In the genomic region with DNA sequence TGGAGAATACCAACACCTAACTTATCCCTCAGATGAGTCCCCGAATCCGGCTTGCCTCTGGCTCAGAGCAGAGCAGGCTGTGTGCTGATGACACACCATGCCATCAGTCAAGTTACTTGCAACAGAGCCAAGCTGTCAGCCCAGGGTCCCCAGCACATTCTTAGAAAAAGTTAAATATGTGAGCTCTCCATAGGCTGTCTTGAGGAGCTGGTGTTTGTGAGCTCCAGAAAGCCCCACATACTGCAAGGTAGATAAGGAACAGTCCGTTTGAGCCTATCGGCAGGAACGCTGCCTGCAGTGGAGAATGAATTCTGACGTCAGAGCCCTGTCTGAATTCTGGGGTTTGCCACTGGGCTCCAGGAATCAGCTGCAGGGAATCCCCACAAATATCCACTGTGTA, we compare ENCODE assay signal across 1 cellular context.
TF ChIP-seq lines count a peak whose summit lies in the region.

No MANE protein-coding gene starts in this region.

TF ChIP-seq in K562, 482 proteins besides CTCF, POLR2A, EP300 and RAD21 (continued from another document and continues in another):
- TF ChIP-seq, protein P1, sequence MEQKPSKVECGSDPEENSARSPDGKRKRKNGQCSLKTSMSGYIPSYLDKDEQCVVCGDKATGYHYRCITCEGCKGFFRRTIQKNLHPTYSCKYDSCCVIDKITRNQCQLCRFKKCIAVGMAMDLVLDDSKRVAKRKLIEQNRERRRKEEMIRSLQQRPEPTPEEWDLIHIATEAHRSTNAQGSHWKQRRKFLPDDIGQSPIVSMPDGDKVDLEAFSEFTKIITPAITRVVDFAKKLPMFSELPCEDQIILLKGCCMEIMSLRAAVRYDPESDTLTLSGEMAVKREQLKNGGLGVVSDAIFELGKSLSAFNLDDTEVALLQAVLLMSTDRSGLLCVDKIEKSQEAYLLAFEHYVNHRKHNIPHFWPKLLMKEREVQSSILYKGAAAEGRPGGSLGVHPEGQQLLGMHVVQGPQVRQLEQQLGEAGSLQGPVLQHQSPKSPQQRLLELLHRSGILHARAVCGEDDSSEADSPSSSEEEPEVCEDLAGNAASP (IDR thresholded peaks at IDR 0.05), result no peak
- TF ChIP-seq JUN (IDR thresholded peaks at IDR 0.05; ENCODE audit: borderline replicate concordance, low read depth, low read length), result 0 out of 2 replicates have a peak, but pooled peaks have one; percentile 44
- TF ChIP-seq JUN (CRISPR knock-in tag; IDR thresholded peaks at IDR 0.05; ENCODE audit: borderline replicate concordance), result 0 out of 2 replicates have a peak, but pooled peaks have one; percentile 46
- TF ChIP-seq ARHGAP35 (IDR thresholded peaks at IDR 0.05; ENCODE audit: partially characterized antibody), result no peak
- no peak for TF ChIP-seq MEF2D (tag; conservative IDR thresholded peaks at IDR 0.05; ENCODE audit: low read depth)
- TF ChIP-seq TBL1XR1 (IDR thresholded peaks at IDR 0.05; ENCODE audit: low read length in 2 of 2), result peak in 1 of 2 experiments; percentile 36; a peak in 1 of 4 replicates
- no peak for TF ChIP-seq MTA1 (IDR thresholded peaks at IDR 0.05; ENCODE audit: borderline replicate concordance)
- TF ChIP-seq CXXC5 (CRISPR knock-in tag; IDR thresholded peaks at IDR 0.05), result peak; percentile 39; the same call in 1 of the 2 replicates
- no peak for TF ChIP-seq KAT2B (IDR thresholded peaks at IDR 0.05; ENCODE audit: low read depth, low read length)
- TF ChIP-seq MCM3 (IDR thresholded peaks at IDR 0.05), result no peak
- TF ChIP-seq KAT7 (CRISPR knock-in tag; IDR thresholded peaks at IDR 0.05; ENCODE audit: borderline replicate concordance), result no peak
- no peak for TF ChIP-seq POLR3A (IDR thresholded peaks at IDR 0.05; ENCODE audit: borderline replicate concordance, extremely low read depth, insufficient read depth, insufficient read length)
- TF ChIP-seq CTBP1 (IDR thresholded peaks at IDR 0.05; ENCODE audit: borderline replicate concordance), result peak; percentile 43; the same call in 1 of the 2 replicates
- TF ChIP-seq ZNF695 (CRISPR knock-in tag; IDR thresholded peaks at IDR 0.05), result no peak
- TF ChIP-seq, protein P2, sequence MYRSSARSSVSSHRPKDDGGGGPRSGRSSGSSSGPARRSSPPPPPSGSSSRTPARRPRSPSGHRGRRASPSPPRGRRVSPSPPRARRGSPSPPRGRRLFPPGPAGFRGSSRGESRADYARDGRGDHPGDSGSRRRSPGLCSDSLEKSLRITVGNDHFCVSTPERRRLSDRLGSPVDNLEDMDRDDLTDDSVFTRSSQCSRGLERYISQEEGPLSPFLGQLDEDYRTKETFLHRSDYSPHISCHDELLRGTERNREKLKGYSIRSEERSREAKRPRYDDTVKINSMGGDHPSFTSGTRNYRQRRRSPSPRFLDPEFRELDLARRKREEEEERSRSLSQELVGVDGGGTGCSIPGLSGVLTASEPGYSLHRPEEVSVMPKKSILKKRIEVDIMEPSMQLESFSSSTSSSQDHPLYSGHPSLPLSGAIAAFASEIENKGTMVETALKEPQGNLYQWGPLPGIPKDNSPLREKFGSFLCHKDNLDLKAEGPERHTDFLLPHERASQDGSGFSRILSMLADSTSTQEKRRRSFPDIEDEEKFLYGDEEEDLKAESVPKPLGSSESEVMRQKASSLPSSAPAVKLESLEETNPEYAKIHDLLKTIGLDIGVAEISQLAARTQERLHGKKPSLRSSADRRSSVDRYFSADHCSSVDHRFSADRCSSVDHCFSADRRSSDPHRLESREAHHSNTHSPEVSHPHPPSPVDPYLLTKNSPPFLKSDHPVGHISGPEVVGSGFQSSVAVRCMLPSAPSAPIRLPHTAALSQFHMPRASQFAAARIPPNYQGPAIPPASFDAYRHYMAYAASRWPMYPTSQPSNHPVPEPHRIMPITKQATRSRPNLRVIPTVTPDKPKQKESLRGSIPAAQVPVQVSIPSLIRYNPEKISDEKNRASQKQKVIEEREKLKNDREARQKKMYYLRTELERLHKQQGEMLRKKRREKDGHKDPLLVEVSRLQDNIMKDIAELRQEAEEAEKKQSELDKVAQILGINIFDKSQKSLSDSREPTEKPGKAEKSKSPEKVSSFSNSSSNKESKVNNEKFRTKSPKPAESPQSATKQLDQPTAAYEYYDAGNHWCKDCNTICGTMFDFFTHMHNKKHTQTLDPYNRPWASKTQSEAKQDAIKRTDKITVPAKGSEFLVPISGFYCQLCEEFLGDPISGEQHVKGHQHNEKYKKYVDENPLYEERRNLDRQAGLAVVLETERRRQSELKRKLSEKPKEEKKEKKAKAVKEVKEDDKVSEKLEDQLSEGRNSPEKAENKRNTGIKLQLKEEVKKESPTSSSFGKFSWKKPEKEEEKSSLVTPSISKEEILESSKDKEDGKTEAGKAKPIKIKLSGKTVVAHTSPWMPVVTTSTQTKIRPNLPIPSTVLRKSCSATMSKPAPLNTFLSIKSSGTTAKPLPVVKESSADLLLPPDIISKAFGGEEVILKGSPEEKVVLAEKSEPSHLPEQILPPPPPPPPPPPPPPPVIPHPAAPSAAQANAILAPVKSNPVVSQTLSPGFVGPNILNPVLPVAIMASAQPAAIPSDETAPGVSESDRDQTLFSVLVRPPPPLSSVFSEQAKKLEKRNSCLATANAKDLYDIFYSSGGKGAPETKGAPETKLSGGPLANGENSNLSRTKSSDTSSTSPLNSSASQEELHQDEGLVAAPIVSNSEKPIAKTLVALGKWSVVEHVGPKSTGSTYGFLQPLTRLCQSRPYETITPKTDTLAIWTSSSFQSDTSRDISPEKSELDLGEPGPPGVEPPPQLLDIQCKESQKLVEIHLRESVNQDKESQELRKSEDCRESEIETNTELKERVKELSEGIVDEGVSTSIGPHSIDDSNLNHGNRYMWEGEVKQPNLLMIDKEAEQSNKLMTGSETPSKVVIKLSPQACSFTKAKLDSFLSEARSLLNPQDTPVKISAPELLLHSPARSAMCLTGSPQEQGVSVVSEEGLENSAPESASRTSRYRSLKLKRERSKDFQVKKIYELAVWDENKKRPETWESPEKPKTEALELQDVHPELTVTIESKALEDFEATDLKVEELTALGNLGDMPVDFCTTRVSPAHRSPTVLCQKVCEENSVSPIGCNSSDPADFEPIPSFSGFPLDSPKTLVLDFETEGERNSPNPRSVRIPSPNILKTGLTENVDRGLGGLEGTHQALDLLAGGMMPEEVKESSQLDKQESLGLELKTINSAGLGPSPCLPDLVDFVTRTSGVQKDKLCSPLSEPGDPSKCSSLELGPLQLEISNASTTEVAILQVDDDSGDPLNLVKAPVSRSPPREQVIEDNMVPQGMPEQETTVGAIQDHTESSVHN (IDR thresholded peaks at IDR 0.05; ENCODE audit: borderline replicate concordance in 1 of 2, low read depth in 1 of 2), result no peak
- no peak for TF ChIP-seq NFYB (IDR thresholded peaks at IDR 0.05; ENCODE audit: extremely low read depth, insufficient read length)
- no peak for TF ChIP-seq ZNF121 (CRISPR knock-in tag; conservative IDR thresholded peaks at IDR 0.05)
- TF ChIP-seq RBFOX2 (IDR thresholded peaks at IDR 0.05; ENCODE audit: low read depth, low read length), result peak; percentile 51; the same call in 1 of the 2 replicates
- TF ChIP-seq, protein P3, sequence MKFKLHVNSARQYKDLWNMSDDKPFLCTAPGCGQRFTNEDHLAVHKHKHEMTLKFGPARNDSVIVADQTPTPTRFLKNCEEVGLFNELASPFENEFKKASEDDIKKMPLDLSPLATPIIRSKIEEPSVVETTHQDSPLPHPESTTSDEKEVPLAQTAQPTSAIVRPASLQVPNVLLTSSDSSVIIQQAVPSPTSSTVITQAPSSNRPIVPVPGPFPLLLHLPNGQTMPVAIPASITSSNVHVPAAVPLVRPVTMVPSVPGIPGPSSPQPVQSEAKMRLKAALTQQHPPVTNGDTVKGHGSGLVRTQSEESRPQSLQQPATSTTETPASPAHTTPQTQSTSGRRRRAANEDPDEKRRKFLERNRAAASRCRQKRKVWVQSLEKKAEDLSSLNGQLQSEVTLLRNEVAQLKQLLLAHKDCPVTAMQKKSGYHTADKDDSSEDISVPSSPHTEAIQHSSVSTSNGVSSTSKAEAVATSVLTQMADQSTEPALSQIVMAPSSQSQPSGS (CRISPR knock-in tag; IDR thresholded peaks at IDR 0.05), result no peak
- TF ChIP-seq ZNF384 (IDR thresholded peaks at IDR 0.05; ENCODE audit: low read depth, low read length), result no peak
- TF ChIP-seq TEAD1 (CRISPR knock-in tag; IDR thresholded peaks at IDR 0.05), result peak in 1 of 2 experiments; percentile 93; a peak in 2 of 4 replicates
- TF ChIP-seq ZBED1 (IDR thresholded peaks at IDR 0.05), result no peak
- no peak for TF ChIP-seq U2AF2 (optimal IDR thresholded peaks at IDR 0.05; ENCODE audit: low read depth, low read length)
- no peak for TF ChIP-seq ESRRB (CRISPR knock-in tag; IDR thresholded peaks at IDR 0.05; ENCODE audit: borderline replicate concordance)
- no peak for TF ChIP-seq PURB (CRISPR knock-in tag; IDR thresholded peaks at IDR 0.05; ENCODE audit: low read depth)
- TF ChIP-seq HNRNPL (IDR thresholded peaks at IDR 0.05; ENCODE audit: low read depth, low read length), result no peak
- TF ChIP-seq BHLHE40 (IDR thresholded peaks at IDR 0.05; ENCODE audit: low read length), result no peak
- no peak for TF ChIP-seq ZBTB7A (IDR thresholded peaks at IDR 0.05; ENCODE audit: borderline replicate concordance, control insufficient read depth, low read depth, low read length)
- TF ChIP-seq, protein P4, sequence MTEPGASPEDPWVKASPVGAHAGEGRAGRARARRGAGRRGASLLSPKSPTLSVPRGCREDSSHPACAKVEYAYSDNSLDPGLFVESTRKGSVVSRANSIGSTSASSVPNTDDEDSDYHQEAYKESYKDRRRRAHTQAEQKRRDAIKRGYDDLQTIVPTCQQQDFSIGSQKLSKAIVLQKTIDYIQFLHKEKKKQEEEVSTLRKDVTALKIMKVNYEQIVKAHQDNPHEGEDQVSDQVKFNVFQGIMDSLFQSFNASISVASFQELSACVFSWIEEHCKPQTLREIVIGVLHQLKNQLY (CRISPR knock-in tag; conservative IDR thresholded peaks at IDR 0.05), result no peak
- TF ChIP-seq, protein P5, sequence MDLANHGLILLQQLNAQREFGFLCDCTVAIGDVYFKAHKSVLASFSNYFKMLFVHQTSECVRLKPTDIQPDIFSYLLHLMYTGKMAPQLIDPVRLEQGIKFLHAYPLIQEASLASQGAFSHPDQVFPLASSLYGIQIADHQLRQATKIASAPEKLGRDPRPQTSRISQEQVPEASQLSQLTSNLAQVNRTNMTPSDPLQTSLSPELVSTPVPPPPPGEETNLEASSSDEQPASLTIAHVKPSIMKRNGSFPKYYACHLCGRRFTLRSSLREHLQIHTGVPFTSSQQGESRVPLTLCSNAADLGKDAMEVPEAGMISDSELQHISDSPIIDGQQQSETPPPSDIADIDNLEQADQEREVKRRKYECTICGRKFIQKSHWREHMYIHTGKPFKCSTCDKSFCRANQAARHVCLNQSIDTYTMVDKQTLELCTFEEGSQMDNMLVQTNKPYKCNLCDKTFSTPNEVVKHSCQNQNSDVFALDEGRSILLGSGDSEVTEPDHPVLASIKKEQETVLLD (IDR thresholded peaks at IDR 0.05), result no peak
- TF ChIP-seq, protein P6, sequence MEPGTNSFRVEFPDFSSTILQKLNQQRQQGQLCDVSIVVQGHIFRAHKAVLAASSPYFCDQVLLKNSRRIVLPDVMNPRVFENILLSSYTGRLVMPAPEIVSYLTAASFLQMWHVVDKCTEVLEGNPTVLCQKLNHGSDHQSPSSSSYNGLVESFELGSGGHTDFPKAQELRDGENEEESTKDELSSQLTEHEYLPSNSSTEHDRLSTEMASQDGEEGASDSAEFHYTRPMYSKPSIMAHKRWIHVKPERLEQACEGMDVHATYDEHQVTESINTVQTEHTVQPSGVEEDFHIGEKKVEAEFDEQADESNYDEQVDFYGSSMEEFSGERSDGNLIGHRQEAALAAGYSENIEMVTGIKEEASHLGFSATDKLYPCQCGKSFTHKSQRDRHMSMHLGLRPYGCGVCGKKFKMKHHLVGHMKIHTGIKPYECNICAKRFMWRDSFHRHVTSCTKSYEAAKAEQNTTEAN (CRISPR knock-in tag; IDR thresholded peaks at IDR 0.05), result no peak
- peak in 1 of 2 experiments; percentile 45; a peak in 1 of 4 replicates for TF ChIP-seq RCOR1 (IDR thresholded peaks at IDR 0.05; ENCODE audit: borderline replicate concordance in 1 of 2, low read depth in 2 of 2, low read length in 2 of 2)
- TF ChIP-seq TGIF2 (CRISPR knock-in tag; IDR thresholded peaks at IDR 0.05), result no peak
- no peak for TF ChIP-seq SRSF3 (IDR thresholded peaks at IDR 0.05; ENCODE audit: insufficient read depth, low read length)
- no peak for TF ChIP-seq GABPB2 (CRISPR knock-in tag; conservative IDR thresholded peaks at IDR 0.05)
- TF ChIP-seq, protein P7, sequence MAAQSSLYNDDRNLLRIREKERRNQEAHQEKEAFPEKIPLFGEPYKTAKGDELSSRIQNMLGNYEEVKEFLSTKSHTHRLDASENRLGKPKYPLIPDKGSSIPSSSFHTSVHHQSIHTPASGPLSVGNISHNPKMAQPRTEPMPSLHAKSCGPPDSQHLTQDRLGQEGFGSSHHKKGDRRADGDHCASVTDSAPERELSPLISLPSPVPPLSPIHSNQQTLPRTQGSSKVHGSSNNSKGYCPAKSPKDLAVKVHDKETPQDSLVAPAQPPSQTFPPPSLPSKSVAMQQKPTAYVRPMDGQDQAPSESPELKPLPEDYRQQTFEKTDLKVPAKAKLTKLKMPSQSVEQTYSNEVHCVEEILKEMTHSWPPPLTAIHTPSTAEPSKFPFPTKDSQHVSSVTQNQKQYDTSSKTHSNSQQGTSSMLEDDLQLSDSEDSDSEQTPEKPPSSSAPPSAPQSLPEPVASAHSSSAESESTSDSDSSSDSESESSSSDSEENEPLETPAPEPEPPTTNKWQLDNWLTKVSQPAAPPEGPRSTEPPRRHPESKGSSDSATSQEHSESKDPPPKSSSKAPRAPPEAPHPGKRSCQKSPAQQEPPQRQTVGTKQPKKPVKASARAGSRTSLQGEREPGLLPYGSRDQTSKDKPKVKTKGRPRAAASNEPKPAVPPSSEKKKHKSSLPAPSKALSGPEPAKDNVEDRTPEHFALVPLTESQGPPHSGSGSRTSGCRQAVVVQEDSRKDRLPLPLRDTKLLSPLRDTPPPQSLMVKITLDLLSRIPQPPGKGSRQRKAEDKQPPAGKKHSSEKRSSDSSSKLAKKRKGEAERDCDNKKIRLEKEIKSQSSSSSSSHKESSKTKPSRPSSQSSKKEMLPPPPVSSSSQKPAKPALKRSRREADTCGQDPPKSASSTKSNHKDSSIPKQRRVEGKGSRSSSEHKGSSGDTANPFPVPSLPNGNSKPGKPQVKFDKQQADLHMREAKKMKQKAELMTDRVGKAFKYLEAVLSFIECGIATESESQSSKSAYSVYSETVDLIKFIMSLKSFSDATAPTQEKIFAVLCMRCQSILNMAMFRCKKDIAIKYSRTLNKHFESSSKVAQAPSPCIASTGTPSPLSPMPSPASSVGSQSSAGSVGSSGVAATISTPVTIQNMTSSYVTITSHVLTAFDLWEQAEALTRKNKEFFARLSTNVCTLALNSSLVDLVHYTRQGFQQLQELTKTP (IDR thresholded peaks at IDR 0.05; ENCODE audit: low read depth in 1 of 2, partially characterized antibody in 2 of 2), result no peak
- TF ChIP-seq NONO (IDR thresholded peaks at IDR 0.05; ENCODE audit: low read depth in 2 of 2, low read length in 1 of 2), result no peak
- TF ChIP-seq XRCC3 (IDR thresholded peaks at IDR 0.05), result no peak
- TF ChIP-seq, protein P8, sequence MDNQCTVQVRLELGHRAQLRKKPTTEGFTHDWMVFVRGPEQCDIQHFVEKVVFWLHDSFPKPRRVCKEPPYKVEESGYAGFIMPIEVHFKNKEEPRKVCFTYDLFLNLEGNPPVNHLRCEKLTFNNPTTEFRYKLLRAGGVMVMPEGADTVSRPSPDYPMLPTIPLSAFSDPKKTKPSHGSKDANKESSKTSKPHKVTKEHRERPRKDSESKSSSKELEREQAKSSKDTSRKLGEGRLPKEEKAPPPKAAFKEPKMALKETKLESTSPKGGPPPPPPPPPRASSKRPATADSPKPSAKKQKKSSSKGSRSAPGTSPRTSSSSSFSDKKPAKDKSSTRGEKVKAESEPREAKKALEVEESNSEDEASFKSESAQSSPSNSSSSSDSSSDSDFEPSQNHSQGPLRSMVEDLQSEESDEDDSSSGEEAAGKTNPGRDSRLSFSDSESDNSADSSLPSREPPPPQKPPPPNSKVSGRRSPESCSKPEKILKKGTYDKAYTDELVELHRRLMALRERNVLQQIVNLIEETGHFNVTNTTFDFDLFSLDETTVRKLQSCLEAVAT (IDR thresholded peaks at IDR 0.05), result no peak
